In the genomic region with DNA sequence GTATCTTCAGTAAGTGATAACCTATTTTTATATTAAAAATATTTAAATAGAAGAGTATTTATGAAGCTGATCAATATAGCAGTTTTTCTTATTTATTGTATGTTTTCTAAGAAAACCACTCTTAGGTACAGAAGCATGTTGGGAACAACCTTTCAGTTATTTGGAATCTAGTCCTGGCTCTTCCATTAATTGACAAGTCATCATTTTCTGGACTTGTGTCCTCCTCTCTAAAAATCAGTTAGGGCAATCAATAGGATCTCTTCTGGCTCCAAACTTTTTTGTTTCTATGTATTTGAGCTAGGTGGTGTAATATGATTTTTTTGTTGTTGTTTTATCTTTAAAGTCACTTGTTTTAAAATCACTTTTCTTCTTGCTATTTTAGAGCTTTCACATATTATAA, we compare ENCODE assay signal across 8 cellular contexts.
"Had no signal": no experiment of that assay in that cellular context is flagged by ENCODE, and none has a peak within 500 bp of the region (broad histone marks: within the 10 kb centered on the region; RNA-seq: fewer than 3 reads in every experiment).

No MANE protein-coding gene starts in this region.

- H3K4me2 ChIP-seq: GM23338 had no signal

- H3K4me3 ChIP-seq: GM23338 had no signal

- DNase-seq: H9, HCEC 1CT, HFFc6, KG1 had no signal

- FAIRE-seq: H1, H54 had no signal

- H2AFZ ChIP-seq: GM23338 had no signal

- ATAC-seq: GM23338 had no signal

- H3K27ac ChIP-seq: HL-60 had no signal
